In the genomic region with DNA sequence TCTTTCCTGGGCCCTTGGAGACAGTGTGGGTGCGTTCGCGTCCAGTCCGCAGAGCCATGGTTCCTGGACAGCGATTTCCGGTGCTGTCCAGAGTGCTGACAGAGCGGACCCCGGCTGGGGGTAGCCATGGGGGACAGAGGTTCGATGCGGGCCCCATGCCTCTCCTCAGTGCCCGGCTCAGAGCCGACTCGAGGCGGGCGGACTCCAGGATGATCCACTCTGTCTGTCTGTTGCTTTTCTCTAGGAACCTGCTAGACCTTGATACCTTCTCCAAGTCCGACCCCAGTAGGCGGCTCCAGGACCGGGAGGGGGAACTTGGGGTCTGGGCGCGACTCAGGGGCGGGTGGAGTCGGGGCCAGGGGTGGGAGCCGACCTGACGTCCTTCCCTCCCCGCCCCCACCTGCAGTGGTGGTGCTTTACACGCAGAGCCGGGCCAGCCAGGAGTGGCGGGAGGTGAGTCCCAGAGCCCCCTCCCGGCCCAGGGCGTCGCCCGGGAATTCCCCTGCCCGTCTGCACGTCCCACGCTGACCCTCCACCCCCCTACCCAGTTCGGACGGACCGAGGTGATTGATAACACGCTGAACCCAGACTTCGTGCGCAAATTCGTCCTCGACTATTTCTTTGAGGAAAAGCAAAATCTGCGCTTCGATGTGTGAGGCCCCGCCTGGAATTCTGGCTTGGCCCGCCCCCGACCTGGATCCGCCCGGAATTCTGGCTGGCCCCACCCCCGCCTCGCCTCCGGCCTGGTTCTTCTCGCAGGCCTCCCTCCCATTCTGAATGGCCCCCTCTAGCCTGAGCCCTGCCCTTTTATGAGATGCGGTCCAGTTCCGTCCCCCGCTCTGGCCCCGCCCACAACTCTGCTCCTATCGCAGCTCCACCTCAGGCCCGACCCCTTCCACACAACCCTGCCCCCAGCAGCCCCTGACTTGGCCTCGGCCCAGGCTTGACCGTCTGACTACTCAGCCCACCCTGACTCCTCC, we compare ENCODE assay signal across 8 cellular contexts. TPM values are rescaled to one million over a fixed set of nuclear protein-coding genes. Genes with fewer than 3 reads are reported as not detected.
A peak's percentile ranks its signal among the peaks of the same experiment; 100 is the strongest.
DNase-seq lines count a peak whose midpoint lies in the region; ATAC-seq and TF ChIP-seq lines count a peak whose summit lies in the region.

No MANE protein-coding gene starts in this region.

- peaks cover 21% of the 10 kb centered on the region for H3K27me3 Mint-ChIP-seq in neural progenitor cell (ENCODE audit: insufficient read depth, low read depth)

- DNase-seq in Right ventricle myocardium inferior (ENCODE audit: missing footprints) (no peak), right atrium auricular region (ENCODE audit: low spot score) (no peak), WERI-Rb-1 (peak; percentile 70), fibroblast of pulmonary artery (ENCODE audit: low read depth) (peak; percentile 39), neural progenitor cell (ENCODE audit: low spot score) (peak; percentile 80), AML-193 (lab: John Stamatoyannopoulos, UW) (no peak)

- peaks cover 23% of the 10 kb centered on the region for H3K36me3 ChIP-seq in right atrium auricular region
- H3K36me3 ChIP-seq in WERI-Rb-1, result peaks cover 3% of the 10 kb centered on the region
- H3K36me3 ChIP-seq in neural progenitor cell, result no peaks in the 10 kb centered on the region

- no peak overlapping the region for H2AFZ ChIP-seq in neural progenitor cell (replicated peaks)

- TF ChIP-seq CTCF in right atrium auricular region (IDR thresholded peaks at IDR 0.05) (no peak), WERI-Rb-1 (IDR thresholded peaks at IDR 0.05; ENCODE audit: low read depth, low read length) (no peak), fibroblast of pulmonary artery (IDR thresholded peaks at IDR 0.05; ENCODE audit: low read length, missing control alignments) (no peak), neural progenitor cell (IDR thresholded peaks at IDR 0.05) (no peak)

- no peaks in the 10 kb centered on the region for H3K9me3 Mint-ChIP-seq in neural progenitor cell

- H3K9me3 ChIP-seq in right atrium auricular region (no peaks in the 10 kb centered on the region), WERI-Rb-1 (ENCODE audit: severe bottlenecking) (no peaks in the 10 kb centered on the region), neural progenitor cell (ENCODE audit: low read depth) (no peaks in the 10 kb centered on the region)

- H4K20me1 ChIP-seq in neural progenitor cell (ENCODE audit: low read depth), result peaks cover 32% of the 10 kb centered on the region

- H3K27ac Mint-ChIP-seq in neural progenitor cell, result no peak overlapping the region

- H3K4me1 Mint-ChIP-seq in neural progenitor cell, result peaks cover 5% of the 10 kb centered on the region

- ATAC-seq in Right ventricle myocardium inferior (peak; percentile 49), HG02642 (IDR thresholded peaks at IDR 0.05; ENCODE audit: poor library complexity, unreplicated experiment) (no peak), GM21529 (IDR thresholded peaks at IDR 0.05; ENCODE audit: unreplicated experiment) (no peak)

- H3K4me2 ChIP-seq in neural progenitor cell, result peak overlapping the region; percentile 95

- H3K79me2 ChIP-seq in neural progenitor cell (ENCODE audit: low read depth), result no peaks in the 10 kb centered on the region

- peaks cover 4% of the 10 kb centered on the region for H3F3A ChIP-seq in neural progenitor cell (ENCODE audit: low read depth)

- H3K27me3 ChIP-seq in right atrium auricular region (peaks cover 0 to 3% of the 10 kb centered on the region in 2 donors), WERI-Rb-1 (ENCODE audit: insufficient read depth, low read depth, severe bottlenecking) (no peaks in the 10 kb centered on the region), neural progenitor cell (peaks cover 45% of the 10 kb centered on the region)

- H3K9ac ChIP-seq in neural progenitor cell, result no peak overlapping the region

- intact Hi-C loops in Right ventricle myocardium inferior (cut with DNase I), result no loop called here

- H3K4me1 ChIP-seq in right atrium auricular region, result peaks cover 0 to 20% of the 10 kb centered on the region in 2 donors
- peaks cover 13% of the 10 kb centered on the region for H3K4me1 ChIP-seq in neural progenitor cell

- H3K4me3 ChIP-seq in right atrium auricular region (peak overlapping the region in 1 of 2 donors; percentile 40), WERI-Rb-1 (ENCODE audit: low read depth, low read length) (peak overlapping the region; percentile 45), fibroblast of pulmonary artery (replicated peaks; ENCODE audit: low read depth, low read length) (peak overlapping the region; percentile 21), neural progenitor cell (peak overlapping the region; percentile 44)

- H3K4me3 Mint-ChIP-seq in neural progenitor cell, result peak overlapping the region; percentile 84

- peaks cover 8% of the 10 kb centered on the region for H3K36me3 Mint-ChIP-seq in neural progenitor cell

- H3K27ac ChIP-seq in right atrium auricular region, result no peak overlapping the region
- H3K27ac ChIP-seq in WERI-Rb-1, result no peak overlapping the region
- H3K27ac ChIP-seq in neural progenitor cell, result no peak overlapping the region

RNA-seq across cellular contexts. Expression of gene CPNE9, which starts 1.0 kb away (rescaled TPM):
- total RNA-seq in Right ventricle myocardium inferior (not detected), right atrium auricular region (not detected), neural progenitor cell (ENCODE audit: low replicate concordance) (0.43 TPM in 1 of 2 replicates, not detected in the other)

RNA-seq across cellular contexts. Expression of gene BRPF1, which starts 26.9 kb away (rescaled TPM):
- 10.9 TPM for total RNA-seq in Right ventricle myocardium inferior
- total RNA-seq in right atrium auricular region, result 10 to 100 TPM in 1 of 2 donors, 1 to 10 TPM in 1; 8.8 to 15.3 TPM
- total RNA-seq in neural progenitor cell (ENCODE audit: low replicate concordance), result 12.1 and 17.5 TPM in 2 replicates

RNA-seq across cellular contexts. Expression of gene OGG1, which starts 45.1 kb away (rescaled TPM):
- total RNA-seq in Right ventricle myocardium inferior (10.5 TPM), right atrium auricular region (10 to 100 TPM; 10.8 to 12.2 TPM), neural progenitor cell (ENCODE audit: low replicate concordance) (15.8 and 33.8 TPM in 2 replicates)

RNA-seq across cellular contexts. Expression of gene MTMR14, which starts 55.3 kb away (rescaled TPM):
- total RNA-seq in Right ventricle myocardium inferior (43.9 TPM), right atrium auricular region (10 to 100 TPM; 47.6 to 52.0 TPM), neural progenitor cell (ENCODE audit: low replicate concordance) (22.6 and 41.8 TPM in 2 replicates)

Comparison
In these comparisons a context has a peak if more than half of its experiments do, and no peak if none do; other contexts are left out.
1. DNase-seq: peak in WERI-Rb-1 (single experiment), fibroblast of pulmonary artery (single experiment) and neural progenitor cell (single experiment); none in Right ventricle myocardium inferior (single experiment), right atrium auricular region (single experiment) and AML-193 (0 of 2).